Comparison of ENCODE assay signal across 10 cellular contexts in the genomic region with DNA sequence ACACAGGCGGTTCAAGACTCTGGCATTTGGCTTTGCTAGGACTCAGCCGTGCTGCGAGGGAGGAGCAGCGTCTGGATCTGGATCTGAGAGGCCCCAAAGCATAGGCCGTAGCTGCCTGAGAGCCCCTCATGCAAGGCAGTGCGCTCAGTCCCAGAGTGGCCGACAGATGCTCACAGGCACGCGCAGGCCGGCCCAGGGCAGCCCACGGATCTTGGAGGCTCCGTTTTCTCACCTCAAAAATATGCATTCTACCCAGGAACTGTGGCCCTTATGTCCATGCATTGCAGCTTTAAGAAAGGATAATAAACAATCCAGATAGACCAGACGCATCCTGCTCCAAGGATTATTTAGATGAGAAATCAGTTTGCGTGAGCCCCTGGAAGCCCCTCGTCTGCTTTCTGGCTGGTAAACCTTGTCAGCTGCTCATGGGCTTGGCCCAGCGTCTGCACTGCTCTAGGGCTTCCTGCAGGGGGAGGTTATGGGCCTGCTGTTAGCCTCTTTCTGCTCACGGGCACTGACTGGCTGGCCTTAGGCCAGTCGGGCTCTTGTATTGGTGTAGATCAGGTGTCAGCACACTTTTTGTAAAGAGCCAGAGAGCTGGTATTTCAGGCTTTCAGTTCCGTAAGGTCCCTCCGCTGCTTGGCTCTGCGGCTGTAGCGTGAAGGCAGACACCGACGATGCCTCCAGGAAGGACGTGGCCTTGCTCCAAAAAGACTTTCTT. TPM values are rescaled to one million over a fixed set of nuclear protein-coding genes. Genes with fewer than 3 reads are reported as not detected.
DNase-seq lines count a peak whose midpoint lies in the region; ATAC-seq and TF ChIP-seq lines count a peak whose summit lies in the region.
"Had no signal": no experiment of that assay in that cellular context is flagged by ENCODE, and none has a peak within 500 bp of the region (broad histone marks: within the 10 kb centered on the region; RNA-seq: fewer than 3 reads in every experiment).

No MANE protein-coding gene starts in this region.

- WGBS in smooth muscle cell (ENCODE audit: low lambda C conversion rate), result 34% methylated on average over 25 of the region's 25 CpGs

- ATAC-seq in HG03159 (IDR thresholded peaks at IDR 0.05; ENCODE audit: unreplicated experiment) (no peak), HG02588 (IDR thresholded peaks at IDR 0.05; ENCODE audit: unreplicated experiment) (no peak)
- ATAC-seq: gastroesophageal sphincter had no signal

- no peaks in the 10 kb centered on the region for H3K36me3 ChIP-seq in fibroblast of lung (ENCODE audit: control insufficient read depth, insufficient read depth, low read length)
- H3K36me3 ChIP-seq in smooth muscle cell (ENCODE audit: low read depth), result no peaks in the 10 kb centered on the region

- H3K4me1 ChIP-seq in fibroblast of lung (ENCODE audit: control insufficient read depth, extremely low read depth, insufficient read depth, low read length), result no peaks in the 10 kb centered on the region
- H3K4me1 ChIP-seq in smooth muscle cell (ENCODE audit: low read depth), result no peaks in the 10 kb centered on the region
- H3K4me1 ChIP-seq: BLaER1, gastroesophageal sphincter had no signal

- no peak overlapping the region for H3K4me2 ChIP-seq in fibroblast of lung (ENCODE audit: extremely low read depth, insufficient read depth, low read length)
- peak overlapping the region; percentile 40 for H3K4me2 ChIP-seq in smooth muscle cell
- H3K4me2 ChIP-seq: BLaER1 had no signal

- peak in 1 of 2 donors; percentile 69 for TF ChIP-seq CTCF in fibroblast of lung (conservative IDR thresholded peaks at IDR 0.05 in 1 of 2, IDR thresholded peaks at IDR 0.05 in 1 of 2; ENCODE audit: low read depth in 1 of 2, low read length in 2 of 2)
- TF ChIP-seq CTCF in smooth muscle cell (IDR thresholded peaks at IDR 0.05; ENCODE audit: borderline replicate concordance, insufficient read depth, poor library complexity, severe bottlenecking), result peak; percentile 48

- H3F3A ChIP-seq in smooth muscle cell (ENCODE audit: low read depth), result no peaks in the 10 kb centered on the region

- H3K79me2 ChIP-seq in fibroblast of lung (ENCODE audit: control insufficient read depth, insufficient read depth, low read length) (no peaks in the 10 kb centered on the region), smooth muscle cell (ENCODE audit: low read depth) (no peaks in the 10 kb centered on the region)

- H3K27ac ChIP-seq in fibroblast of lung (ENCODE audit: insufficient read depth, low read length), result no peak overlapping the region
- peak overlapping the region; percentile 61 for H3K27ac ChIP-seq in smooth muscle cell (ENCODE audit: low read depth)
- H3K27ac ChIP-seq: BLaER1, gastroesophageal sphincter had no signal

- no peak overlapping the region for H3K4me3 ChIP-seq in fibroblast of lung (replicated peaks in 1 of 4; ENCODE audit: control extremely low read depth in 1 of 4, insufficient read depth in 1 of 4, low read depth in 3 of 4, low read length in 4 of 4)
- H3K4me3 ChIP-seq in smooth muscle cell, result no peak overlapping the region
- H3K4me3 ChIP-seq: BLaER1, gastroesophageal sphincter had no signal

- H3K9me3 ChIP-seq in fibroblast of lung (ENCODE audit: control insufficient read depth, insufficient read depth, low read depth, low read length) (no peaks in the 10 kb centered on the region), smooth muscle cell (replicated peaks; ENCODE audit: low read depth) (no peaks in the 10 kb centered on the region)
- H3K9me3 ChIP-seq: BLaER1, gastroesophageal sphincter had no signal

- H4K20me1 ChIP-seq in fibroblast of lung (ENCODE audit: control insufficient read depth, extremely low read depth, insufficient read depth, low read length), result no peaks in the 10 kb centered on the region
- no peaks in the 10 kb centered on the region for H4K20me1 ChIP-seq in smooth muscle cell (ENCODE audit: low read depth)
- H4K20me1 ChIP-seq: BLaER1 had no signal

- H3K27me3 ChIP-seq in fibroblast of lung (ENCODE audit: control insufficient read depth, insufficient read depth, low read length), result no peaks in the 10 kb centered on the region
- H3K27me3 ChIP-seq in smooth muscle cell (ENCODE audit: low read depth), result no peaks in the 10 kb centered on the region
- H3K27me3 ChIP-seq: BLaER1, gastroesophageal sphincter had no signal

- DNase-seq in NCI-H748 (lab: John Stamatoyannopoulos, UW; ENCODE audit: unreplicated experiment), result peak; percentile 29
- DNase-seq in NCI-H748 treated with DMSO at 0.1 percent for 48 hours (lab: John Stamatoyannopoulos, UW), result no peak
- peak; percentile 90 for DNase-seq in NCI-H510A treated with DMSO at 0.1 percent for 48 hours (lab: John Stamatoyannopoulos, UW)
- peak; percentile 65 to 67 for DNase-seq in fibroblast of lung (ENCODE audit: low read depth in 2 of 2)
- DNase-seq in smooth muscle cell (lab: John Stamatoyannopoulos, UW; ENCODE audit: unreplicated experiment), result no peak
- DNase-seq in stimulated activated CD4-positive, alpha-beta T cell treated with anti-CD3 and anti-CD28 coated beads, Interleukin-4, amount 100 ng/mL, for 1 hour, result no peak

- no peak overlapping the region for H3K9ac ChIP-seq in fibroblast of lung (ENCODE audit: insufficient read depth, low read length)
- H3K9ac ChIP-seq in smooth muscle cell (ENCODE audit: low read depth), result no peak overlapping the region
- H3K9ac ChIP-seq: BLaER1 had no signal

- no peak overlapping the region for H2AFZ ChIP-seq in fibroblast of lung (ENCODE audit: low read length)
- no peak overlapping the region for H2AFZ ChIP-seq in smooth muscle cell (ENCODE audit: low read depth)

RNA-seq across cellular contexts. Expression of a gene that starts 24.2 kb away (rescaled TPM):
- 0.51 and 1.7 TPM in 2 replicates for total RNA-seq in fibroblast of lung
- 0.66 and 1.5 TPM in 2 replicates for polyA plus RNA-seq in fibroblast of lung
- 1.3 and 2.7 TPM in 2 replicates for polyA plus RNA-seq in fibroblast of lung (2012)
- not detected in 2 replicates for polyA minus RNA-seq in fibroblast of lung (ENCODE audit: low replicate concordance)
- 1.0 TPM in 1 of 2 replicates, not detected in the other for total RNA-seq in smooth muscle cell
- 4.4 and 6.1 TPM in 2 replicates for polyA plus RNA-seq in smooth muscle cell

Comparison
In these comparisons a context has a peak if more than half of its experiments do, and no peak if none do; other contexts are left out.
1. DNase-seq: peak in NCI-H748 (single experiment), NCI-H510A treated with DMSO at 0.1 percent for 48 hours (single experiment) and fibroblast of lung (2 of 2); none in NCI-H748 treated with DMSO at 0.1 percent for 48 hours (single experiment), smooth muscle cell (single experiment) and stimulated activated CD4-positive, alpha-beta T cell treated with anti-CD3 and anti-CD28 coated beads, Interleukin-4, amount 100 ng/mL, for 1 hour (single experiment).